Comparison of ENCODE assay signal across 10 cellular contexts in genomic region chr6:139903411-139904157, GRCh38.
A peak's percentile ranks its signal among the peaks of the same experiment; 100 is the strongest.
DNase-seq lines count a peak whose midpoint lies in the region; ATAC-seq and TF ChIP-seq lines count a peak whose summit lies in the region.
"Had no signal": no experiment of that assay in that cellular context is flagged by ENCODE, and none has a peak within 500 bp of the region (broad histone marks: within the 10 kb centered on the region; RNA-seq: fewer than 3 reads in every experiment).

No MANE protein-coding gene starts in this region.

- H3K27ac Mint-ChIP-seq in activated CD4-positive, alpha-beta memory T cell treated with anti-CD3 and anti-CD28 coated beads, Interleukin-2, amount 10 ng/mL, durations not matched to agents 7 days and 5 days = peak overlapping the region; percentile 7
- H3K27ac Mint-ChIP-seq in activated CD4-positive, alpha-beta memory T cell treated with anti-CD3 and anti-CD28 coated beads for 36 hours = no peak overlapping the region
- H3K27ac Mint-ChIP-seq: activated T-helper 1 cell treated with anti-CD3 and anti-CD28 coated beads, Interleukin-12 subunit alpha, Interleukin-12 subunit beta, Interleukin-2, Interleukin-4 antibody, amounts not matched to agents 30 ng/mL and 10 ng/mL and 1 ng/mL, durations not matched to agents 14 hours and 24 hours and 36 hours had no signal

- H3K4me1 ChIP-seq in transverse colon = peaks cover 13 to 29% (median 23%) of the 10 kb centered on the region in 4 donors

- 35 to 44% methylated on average over 2 of the region's 2 CpGs for WGBS in transverse colon (ENCODE audit: low coverage in 1 of 2), 2 donors

- H3K9me3 ChIP-seq in transverse colon = no peaks in the 10 kb centered on the region

- no peaks in the 10 kb centered on the region for H3K27me3 Mint-ChIP-seq in activated CD4-positive, alpha-beta memory T cell treated with anti-CD3 and anti-CD28 coated beads, Interleukin-2, amount 10 ng/mL, durations not matched to agents 7 days and 5 days
- H3K27me3 Mint-ChIP-seq in activated CD4-positive, alpha-beta memory T cell treated with anti-CD3 and anti-CD28 coated beads for 36 hours = no peaks in the 10 kb centered on the region

- no peaks in the 10 kb centered on the region for H3K36me3 Mint-ChIP-seq in activated CD4-positive, alpha-beta memory T cell treated with anti-CD3 and anti-CD28 coated beads, Interleukin-2, amount 10 ng/mL, durations not matched to agents 7 days and 5 days (ENCODE audit: low read depth)
- no peaks in the 10 kb centered on the region for H3K36me3 Mint-ChIP-seq in activated CD4-positive, alpha-beta memory T cell treated with anti-CD3 and anti-CD28 coated beads for 36 hours

- CTCF ChIA-PET in activated CD4-positive, alpha-beta memory T cell treated with anti-CD3 and anti-CD28 coated beads, Interleukin-2, amount 10 ng/mL, durations not matched to agents 7 days and 5 days (lab: Charles Lee) = interaction anchor here (1.6 kb wide), 1 partner anchor 8 kb away, joined by 3 read pairs; no protein-coding TSS in a partner anchor
- CTCF ChIA-PET in activated CD4-positive, alpha-beta memory T cell treated with anti-CD3 and anti-CD28 coated beads for 36 hours (lab: Charles Lee) = interaction anchor here (0.6 kb wide), 1 partner anchor 29 kb away, joined by 3 read pairs; no protein-coding TSS in a partner anchor

- TF ChIP-seq EP300 in transverse colon (IDR thresholded peaks at IDR 0.05; ENCODE audit: low read depth) = no peak

- peaks cover 3% of the 10 kb centered on the region for H3K9me3 Mint-ChIP-seq in activated CD4-positive, alpha-beta memory T cell treated with anti-CD3 and anti-CD28 coated beads, Interleukin-2, amount 10 ng/mL, durations not matched to agents 7 days and 5 days
- no peaks in the 10 kb centered on the region for H3K9me3 Mint-ChIP-seq in activated CD4-positive, alpha-beta memory T cell treated with anti-CD3 and anti-CD28 coated beads for 36 hours
- H3K9me3 Mint-ChIP-seq: activated T-helper 1 cell treated with anti-CD3 and anti-CD28 coated beads, Interleukin-12 subunit alpha, Interleukin-12 subunit beta, Interleukin-2, Interleukin-4 antibody, amounts not matched to agents 30 ng/mL and 10 ng/mL and 1 ng/mL, durations not matched to agents 14 hours and 24 hours and 36 hours; GM23338 had no signal

- H3K27ac ChIP-seq in transverse colon = peak overlapping the region; percentile 67 to 79 (median 77)

- no peak overlapping the region for H3K4me3 ChIP-seq in transverse colon
- H3K4me3 ChIP-seq: GM23338 had no signal

- ATAC-seq in HG02981 (IDR thresholded peaks at IDR 0.05; ENCODE audit: unreplicated experiment) = peak; percentile 96
- ATAC-seq: GM23338 had no signal

- no peak overlapping the region for H3K4me3 Mint-ChIP-seq in activated CD4-positive, alpha-beta memory T cell treated with anti-CD3 and anti-CD28 coated beads, Interleukin-2, amount 10 ng/mL, durations not matched to agents 7 days and 5 days
- H3K4me3 Mint-ChIP-seq in activated CD4-positive, alpha-beta memory T cell treated with anti-CD3 and anti-CD28 coated beads for 36 hours = no peak overlapping the region
- H3K4me3 Mint-ChIP-seq: activated T-helper 1 cell treated with anti-CD3 and anti-CD28 coated beads, Interleukin-12 subunit alpha, Interleukin-12 subunit beta, Interleukin-2, Interleukin-4 antibody, amounts not matched to agents 30 ng/mL and 10 ng/mL and 1 ng/mL, durations not matched to agents 14 hours and 24 hours and 36 hours; GM23338 had no signal

- in situ Hi-C loops in transverse colon (cut with MboI; ENCODE audit: low pct_ligation_motif_present in 1 of 4, low pct_unique_long_range_greater_than_20kb in 1 of 4, low sequenced_read_pairs in 3 of 4) (no loop called here), ACHN (cut with HindIII; ENCODE audit: low pct_ligation_motif_present, low pct_unique_long_range_greater_than_20kb, low sequenced_read_pairs) (no loop called here)

- TF ChIP-seq CTCF in transverse colon (IDR thresholded peaks at IDR 0.05) = no peak

- intact Hi-C loops in activated CD4-positive, alpha-beta memory T cell treated with anti-CD3 and anti-CD28 coated beads for 36 hours (cut with micrococcal nuclease) = no loop called here
- intact Hi-C loops in transverse colon (cut with DNase I; ENCODE audit: low total_unique reads) = no loop called here
- intact Hi-C loops in cardiac septum (cut with DNase I) = no loop called here

- H3K27me3 ChIP-seq in transverse colon = no peaks in the 10 kb centered on the region

- no peaks in the 10 kb centered on the region for H3K36me3 ChIP-seq in transverse colon

- peaks cover 8% of the 10 kb centered on the region for H3K4me1 Mint-ChIP-seq in activated CD4-positive, alpha-beta memory T cell treated with anti-CD3 and anti-CD28 coated beads, Interleukin-2, amount 10 ng/mL, durations not matched to agents 7 days and 5 days
- H3K4me1 Mint-ChIP-seq in activated CD4-positive, alpha-beta memory T cell treated with anti-CD3 and anti-CD28 coated beads for 36 hours (ENCODE audit: low read depth) = peaks cover 13% of the 10 kb centered on the region

- POLR2A ChIA-PET in activated CD4-positive, alpha-beta memory T cell treated with anti-CD3 and anti-CD28 coated beads, Interleukin-2, amount 10 ng/mL, durations not matched to agents 7 days and 5 days (lab: Charles Lee) = interaction anchor here (0.9 kb wide), 1 partner anchor 529 kb away, joined by 3 read pairs; the partner anchor contains the start of gene CITED2
- POLR2A ChIA-PET in activated CD4-positive, alpha-beta memory T cell treated with anti-CD3 and anti-CD28 coated beads for 36 hours (lab: Charles Lee) = no interaction called here

- no peak for TF ChIP-seq POLR2A in transverse colon (IDR thresholded peaks at IDR 0.05)

- no peak for DNase-seq in activated CD4-positive, alpha-beta memory T cell treated with anti-CD3 and anti-CD28 coated beads, Interleukin-2, amount 10 ng/mL, durations not matched to agents 7 days and 5 days
- no peak for DNase-seq in activated CD4-positive, alpha-beta memory T cell treated with anti-CD3 and anti-CD28 coated beads for 36 hours
- DNase-seq in OCI-M1 (lab: John Stamatoyannopoulos, UW) = peak; percentile 29
- peak; percentile 52 for DNase-seq in transverse colon
- DNase-seq in ACHN = no peak
- DNase-seq in cardiac septum (ENCODE audit: low spot score) = no peak
- no peak for DNase-seq in activated naive CD4-positive, alpha-beta T cell (lab: John Stamatoyannopoulos, UW)

Comparison
In these comparisons a context has a peak if more than half of its experiments do, and no peak if none do; other contexts are left out.
1. DNase-seq: peak in OCI-M1 (single experiment) and transverse colon (single experiment); none in activated CD4-positive, alpha-beta memory T cell treated with anti-CD3 and anti-CD28 coated beads, Interleukin-2, amount 10 ng/mL, durations not matched to agents 7 days and 5 days (single experiment), activated CD4-positive, alpha-beta memory T cell treated with anti-CD3 and anti-CD28 coated beads for 36 hours (single experiment), ACHN (single experiment), cardiac septum (single experiment) and activated naive CD4-positive, alpha-beta T cell (0 of 4).